In the genomic region with DNA sequence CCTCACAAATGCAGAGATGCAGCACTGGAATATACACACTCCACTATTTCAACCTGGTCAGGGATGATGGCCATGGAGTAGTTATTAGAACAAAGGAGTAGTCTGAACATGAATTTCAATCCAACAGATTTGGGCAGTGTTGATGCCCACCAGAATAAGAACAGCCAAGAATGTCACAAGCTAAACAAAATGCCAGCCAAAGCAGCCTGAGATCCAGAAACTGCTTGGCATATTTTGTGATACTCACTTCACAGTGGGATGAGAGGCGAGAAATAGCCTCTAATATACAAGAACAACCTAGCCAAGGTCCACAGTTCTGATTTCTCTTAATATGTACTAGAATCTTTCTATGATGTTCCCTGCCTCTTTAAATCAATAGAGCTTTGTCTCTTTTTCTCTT, we compare ENCODE assay signal across 23 cellular contexts. TPM values are rescaled to one million over a fixed set of nuclear protein-coding genes. Genes with fewer than 3 reads are reported as not detected.
DNase-seq lines count a peak whose midpoint lies in the region; ATAC-seq and TF ChIP-seq lines count a peak whose summit lies in the region.
"Had no signal": no experiment of that assay in that cellular context is flagged by ENCODE, and none has a peak within 500 bp of the region (broad histone marks: within the 10 kb centered on the region; RNA-seq: fewer than 3 reads in every experiment).

No MANE protein-coding gene starts in this region.

- TF ChIP-seq CTCF in natural killer cell (IDR thresholded peaks at IDR 0.05) (no peak), glutamatergic neuron (IDR thresholded peaks at IDR 0.05; ENCODE audit: partially characterized antibody, unreplicated experiment) (no peak)

- H3K27ac Mint-ChIP-seq in natural killer cell treated with Interleukin-12 subunit alpha and Interleukin-12 subunit beta and Interleukin-15 and Interleukin-18, amount 100 ng/mL, for 72 hours = peak overlapping the region; percentile 11 to 25
- H3K27ac Mint-ChIP-seq in natural killer cell (no peak overlapping the region), glutamatergic neuron (ENCODE audit: unreplicated experiment) (peak overlapping the region; percentile 46)
- H3K27ac Mint-ChIP-seq in activated naive CD8-positive, alpha-beta T cell treated with anti-CD3 and anti-CD28 coated beads for 36 hours = peak overlapping the region; percentile 92
- H3K27ac Mint-ChIP-seq: activated B cell treated with CpG ODN at 0.5 μM for 24 hours; effector memory CD8-positive, alpha-beta T cell; mesothelial cell of epicardium had no signal

- peaks cover 38 to 53% of the 10 kb centered on the region in 2 donors for H3K27me3 Mint-ChIP-seq in natural killer cell treated with Interleukin-12 subunit alpha and Interleukin-12 subunit beta and Interleukin-15 and Interleukin-18, amount 100 ng/mL, for 72 hours
- H3K27me3 Mint-ChIP-seq in natural killer cell (ENCODE audit: low read depth in 2 of 2) (peaks cover 14 to 53% of the 10 kb centered on the region in 2 donors), glutamatergic neuron (ENCODE audit: unreplicated experiment) (peaks cover 4% of the 10 kb centered on the region)
- H3K27me3 Mint-ChIP-seq in activated naive CD8-positive, alpha-beta T cell treated with anti-CD3 and anti-CD28 coated beads for 36 hours = no peaks in the 10 kb centered on the region

- H3K4me3 Mint-ChIP-seq in natural killer cell treated with Interleukin-12 subunit alpha and Interleukin-12 subunit beta and Interleukin-15 and Interleukin-18, amount 100 ng/mL, for 72 hours = peak overlapping the region; percentile 32
- H3K4me3 Mint-ChIP-seq in natural killer cell (no peak overlapping the region), glutamatergic neuron (ENCODE audit: unreplicated experiment) (no peak overlapping the region)
- peak overlapping the region; percentile 68 for H3K4me3 Mint-ChIP-seq in activated naive CD8-positive, alpha-beta T cell treated with anti-CD3 and anti-CD28 coated beads for 36 hours
- H3K4me3 Mint-ChIP-seq: activated B cell treated with CpG ODN at 0.5 μM for 24 hours; activated naive CD8-positive, alpha-beta T cell treated with anti-CD3 and anti-CD28 coated beads, Interleukin-2, amount 10 ng/mL, durations not matched to agents 7 days and 5 days; effector memory CD8-positive, alpha-beta T cell; mesothelial cell of epicardium; T-helper 1 cell treated with Interleukin-12 subunit alpha and Interleukin-12 subunit beta and Interleukin-4 antibody, amounts not matched to agents 30 μg/mL and 1 μg/mL, for 36 hours had no signal

- intact Hi-C loops in natural killer cell (cut with micrococcal nuclease) (no loop called here), left cardiac atrium (cut with DNase I) (loop anchor here in 1 of 2 donors (10.0 kb wide), 2 partner anchors 250 to 420 kb away; no protein-coding TSS in a partner anchor)

- ATAC-seq in natural killer cell treated with Interleukin-12 subunit alpha and Interleukin-12 subunit beta and Interleukin-15 and Interleukin-18, amount 100 ng/mL, for 72 hours = no peak
- ATAC-seq in natural killer cell (no peak), left cardiac atrium (no peak)
- ATAC-seq: effector memory CD8-positive, alpha-beta T cell; SK-N-SH treated with all-trans-retinoic acid at 6 μM for 48 hours had no signal

- no peak for DNase-seq in natural killer cell treated with Interleukin-12 subunit alpha and Interleukin-12 subunit beta and Interleukin-15 and Interleukin-18, amount 100 ng/mL, for 72 hours (ENCODE audit: low spot score)
- no peak for DNase-seq in natural killer cell
- no peak for DNase-seq in activated naive CD8-positive, alpha-beta T cell treated with anti-CD3 and anti-CD28 coated beads for 36 hours
- no peak for DNase-seq in glutamatergic neuron
- DNase-seq in superior temporal gyrus (ENCODE audit: extremely low spot score) = peak; percentile 37
- no peak for DNase-seq in NCI-H2227 (lab: John Stamatoyannopoulos, UW; ENCODE audit: unreplicated experiment)
- no peak for DNase-seq in inferior parietal cortex (ENCODE audit: extremely low spot score)
- no peak for DNase-seq in left cardiac atrium
- DNase-seq: activated B cell treated with CpG ODN at 0.5 μM for 24 hours; activated naive CD8-positive, alpha-beta T cell treated with anti-CD3 and anti-CD28 coated beads, Interleukin-2, amount 10 ng/mL, durations not matched to agents 7 days and 5 days; effector memory CD8-positive, alpha-beta T cell; erythroblast; Karpas-422; left ventricle myocardium inferior; naive B cell; NCI-H2029; NCI-H2227 treated with DMSO at 0.1 percent for 48 hours; NCI-H526 treated with DMSO at 0.1 percent for 48 hours; Right ventricle myocardium superior; testis had no signal

- H3K36me3 Mint-ChIP-seq in natural killer cell treated with Interleukin-12 subunit alpha and Interleukin-12 subunit beta and Interleukin-15 and Interleukin-18, amount 100 ng/mL, for 72 hours = no peaks in the 10 kb centered on the region
- no peaks in the 10 kb centered on the region for H3K36me3 Mint-ChIP-seq in natural killer cell
- H3K36me3 Mint-ChIP-seq in activated naive CD8-positive, alpha-beta T cell treated with anti-CD3 and anti-CD28 coated beads for 36 hours = no peaks in the 10 kb centered on the region
- no peaks in the 10 kb centered on the region for H3K36me3 Mint-ChIP-seq in glutamatergic neuron (ENCODE audit: unreplicated experiment)
- H3K36me3 Mint-ChIP-seq: activated naive CD8-positive, alpha-beta T cell treated with anti-CD3 and anti-CD28 coated beads, Interleukin-2, amount 10 ng/mL, durations not matched to agents 7 days and 5 days; mesothelial cell of epicardium had no signal

- H3K9me3 Mint-ChIP-seq in natural killer cell treated with Interleukin-12 subunit alpha and Interleukin-12 subunit beta and Interleukin-15 and Interleukin-18, amount 100 ng/mL, for 72 hours = no peaks in the 10 kb centered on the region
- H3K9me3 Mint-ChIP-seq in natural killer cell = no peaks in the 10 kb centered on the region
- no peaks in the 10 kb centered on the region for H3K9me3 Mint-ChIP-seq in activated naive CD8-positive, alpha-beta T cell treated with anti-CD3 and anti-CD28 coated beads for 36 hours
- H3K9me3 Mint-ChIP-seq in glutamatergic neuron (ENCODE audit: unreplicated experiment) = peaks cover 18% of the 10 kb centered on the region
- H3K9me3 Mint-ChIP-seq: activated B cell treated with CpG ODN at 0.5 μM for 24 hours; activated naive CD8-positive, alpha-beta T cell treated with anti-CD3 and anti-CD28 coated beads, Interleukin-2, amount 10 ng/mL, durations not matched to agents 7 days and 5 days; effector memory CD8-positive, alpha-beta T cell; mesothelial cell of epicardium; T-helper 1 cell treated with Interleukin-12 subunit alpha and Interleukin-12 subunit beta and Interleukin-4 antibody, amounts not matched to agents 30 μg/mL and 1 μg/mL, for 36 hours had no signal

- H3K4me1 Mint-ChIP-seq in natural killer cell treated with Interleukin-12 subunit alpha and Interleukin-12 subunit beta and Interleukin-15 and Interleukin-18, amount 100 ng/mL, for 72 hours (ENCODE audit: low read depth in 2 of 2) = peaks cover 15 to 25% of the 10 kb centered on the region in 2 donors
- H3K4me1 Mint-ChIP-seq in natural killer cell = no peaks in the 10 kb centered on the region
- peaks cover 46% of the 10 kb centered on the region for H3K4me1 Mint-ChIP-seq in activated naive CD8-positive, alpha-beta T cell treated with anti-CD3 and anti-CD28 coated beads for 36 hours
- H3K4me1 Mint-ChIP-seq in glutamatergic neuron (ENCODE audit: low read depth, unreplicated experiment) = peaks cover 82% of the 10 kb centered on the region
- H3K4me1 Mint-ChIP-seq: activated B cell treated with CpG ODN at 0.5 μM for 24 hours, naive B cell had no signal

RNA-seq across cellular contexts. Expression of gene KLF7, which starts 58.6 kb away (rescaled TPM):
- total RNA-seq in natural killer cell treated with Interleukin-12 subunit alpha and Interleukin-12 subunit beta and Interleukin-15 and Interleukin-18, amount 100 ng/mL, for 72 hours = 10 to 100 TPM; 13.3 to 49.1 TPM
- total RNA-seq in natural killer cell = 10 to 100 TPM; 22.9 to 39.1 (median 32.4) TPM
- 10 to 100 TPM in 1 of 2 experiments, 1 to 10 TPM in 1; 8.2 to 10.1 TPM for total RNA-seq in activated naive CD8-positive, alpha-beta T cell treated with anti-CD3 and anti-CD28 coated beads for 36 hours
- total RNA-seq in glutamatergic neuron (ENCODE audit: unreplicated experiment) = 323 TPM
- 10 to 100 TPM; 22.1 to 31.8 TPM for total RNA-seq in left cardiac atrium

Comparison
In these comparisons a context has a peak if more than half of its experiments do, and no peak if none do; other contexts are left out.
1. H3K27ac Mint-ChIP-seq: peak in natural killer cell treated with Interleukin-12 subunit alpha and Interleukin-12 subunit beta and Interleukin-15 and Interleukin-18, amount 100 ng/mL, for 72 hours (2 of 2), activated naive CD8-positive, alpha-beta T cell treated with anti-CD3 and anti-CD28 coated beads for 36 hours (single experiment) and glutamatergic neuron (single experiment); none in natural killer cell (0 of 2).
2. H3K4me3 Mint-ChIP-seq: peak in natural killer cell treated with Interleukin-12 subunit alpha and Interleukin-12 subunit beta and Interleukin-15 and Interleukin-18, amount 100 ng/mL, for 72 hours (single experiment) and activated naive CD8-positive, alpha-beta T cell treated with anti-CD3 and anti-CD28 coated beads for 36 hours (single experiment); none in natural killer cell (single experiment) and glutamatergic neuron (single experiment).